25 cellular contexts compared by ENCODE assay signal in genomic region chr2:24482972-24483300, GRCh38.
"Had no signal": no experiment of that assay in that cellular context is flagged by ENCODE, and none has a peak within 500 bp of the region (broad histone marks: within the 10 kb centered on the region; RNA-seq: fewer than 3 reads in every experiment).

No MANE protein-coding gene starts in this region.

- H3K9me3 Mint-ChIP-seq: natural killer cell had no signal

- H3K27me3 Mint-ChIP-seq: stimulated activated memory B cell treated with anti-CD40 and anti-IgM and Interleukin-4, amounts not matched to agents 10 μg/mL and 1 μg/mL and 100 μg/mL, for 72 hours had no signal

- H3K4me1 Mint-ChIP-seq: natural killer cell; stimulated activated memory B cell treated with anti-CD40 and anti-IgM and Interleukin-4, amounts not matched to agents 10 μg/mL and 1 μg/mL and 100 μg/mL, for 72 hours had no signal

- H3K36me3 Mint-ChIP-seq: natural killer cell; stimulated activated memory B cell treated with anti-CD40 and anti-IgM and Interleukin-4, amounts not matched to agents 10 μg/mL and 1 μg/mL and 100 μg/mL, for 72 hours had no signal

- H3K36me3 ChIP-seq: esophagus squamous epithelium, heart right ventricle, prostate gland, right atrium auricular region, tibial artery, upper lobe of right lung, uterus had no signal

- H3K27ac Mint-ChIP-seq: effector memory CD8-positive, alpha-beta T cell; natural killer cell; stimulated activated memory B cell treated with anti-CD40 and anti-IgM and Interleukin-4, amounts not matched to agents 10 μg/mL and 1 μg/mL and 100 μg/mL, for 72 hours had no signal

- DNase-seq: effector memory CD8-positive, alpha-beta T cell; esophagus squamous epithelium; foreskin melanocyte; glutamatergic neuron; heart right ventricle; hippocampal formation; left colon; mammary epithelial cell; mesendoderm; midbrain; natural killer cell; stimulated activated CD4-positive, alpha-beta T cell treated with anti-CD3 and anti-CD28 coated beads, Interleukin-4, amount 100 ng/mL, for 4 hours; stimulated activated naive CD8-positive, alpha-beta T cell treated with anti-CD3 and anti-CD28 coated beads, Interleukin-15, Interleukin-2, amounts not matched to agents 100 U/mL and 50 U/mL, for 24 hours; substantia nigra; testis; tibial artery; upper lobe of right lung; uterus had no signal

- H3K79me2 ChIP-seq: parathyroid adenoma had no signal

- H3K27me3 ChIP-seq: esophagus squamous epithelium, heart right ventricle, right atrium auricular region, testis, upper lobe of right lung, uterus had no signal

- H3K4me3 Mint-ChIP-seq: effector memory CD8-positive, alpha-beta T cell; natural killer cell; stimulated activated memory B cell treated with anti-CD40 and anti-IgM and Interleukin-4, amounts not matched to agents 10 μg/mL and 1 μg/mL and 100 μg/mL, for 72 hours had no signal

- H3K4me2 ChIP-seq: smooth muscle cell had no signal

- H3K9me3 ChIP-seq: esophagus squamous epithelium, prostate gland, right atrium auricular region, testis, tibial artery, upper lobe of right lung, uterus had no signal

- H3K27ac ChIP-seq: coronary artery, esophagus squamous epithelium, parathyroid adenoma, prostate gland, right atrium auricular region, testis, tibial artery, upper lobe of right lung, uterus had no signal

- H3K9ac ChIP-seq: parathyroid adenoma had no signal

- H3K4me3 ChIP-seq: coronary artery, esophagus squamous epithelium, heart right ventricle, prostate gland, right atrium auricular region, smooth muscle cell, testis, tibial artery, upper lobe of right lung, uterus had no signal

- H3K4me1 ChIP-seq: parathyroid adenoma, prostate gland, right atrium auricular region, testis, tibial artery, uterus had no signal

- H2AFZ ChIP-seq: parathyroid adenoma had no signal

- ATAC-seq: effector memory CD8-positive, alpha-beta T cell; sciatic nerve; stimulated activated memory B cell treated with anti-CD40 and anti-IgM and Interleukin-4, amounts not matched to agents 10 μg/mL and 1 μg/mL and 100 μg/mL, for 72 hours; stimulated activated naive CD8-positive, alpha-beta T cell treated with anti-CD3 and anti-CD28 coated beads, Interleukin-15, Interleukin-2, amounts not matched to agents 100 U/mL and 50 U/mL, for 24 hours had no signal
